Comparison of ENCODE assay signal across 11 cellular contexts in genomic region chr3:117193390-117193789, GRCh38.
A peak's percentile ranks its signal among the peaks of the same experiment; 100 is the strongest.
DNase-seq lines count a peak whose midpoint lies in the region; ATAC-seq and TF ChIP-seq lines count a peak whose summit lies in the region.
"Had no signal": no experiment of that assay in that cellular context is flagged by ENCODE, and none has a peak within 500 bp of the region (broad histone marks: within the 10 kb centered on the region; RNA-seq: fewer than 3 reads in every experiment).

No MANE protein-coding gene starts in this region.

- H3K4me1 Mint-ChIP-seq in Caco-2 (ENCODE audit: low read depth, unreplicated experiment) (no peaks in the 10 kb centered on the region), nephron (no peaks in the 10 kb centered on the region), Calu3 (ENCODE audit: low read depth, unreplicated experiment) (no peaks in the 10 kb centered on the region)

- H3K9me3 Mint-ChIP-seq in Caco-2 (ENCODE audit: unreplicated experiment) (no peaks in the 10 kb centered on the region), nephron (no peaks in the 10 kb centered on the region), Calu3 (ENCODE audit: low read depth, unreplicated experiment) (no peaks in the 10 kb centered on the region)

- CTCF ChIA-PET in Caco-2 (lab: Charles Lee) (no interaction called here), Calu3 (lab: Charles Lee) (no interaction called here)

- in situ Hi-C loops in astrocyte of the spinal cord (cut with HindIII; ENCODE audit: low sequenced_read_pairs) = no loop called here

- intact Hi-C loops in Caco-2 (cut with micrococcal nuclease; ENCODE audit: unreplicated experiment) = loop anchor here (2.0 kb wide), 2 partner anchors 45 to 135 kb away; no protein-coding TSS in a partner anchor
- intact Hi-C loops in Calu3 (cut with micrococcal nuclease; ENCODE audit: unreplicated experiment) = no loop called here

- BruUV-seq in Caco-2 (replicated peaks; lab: Mats Ljungman, UMichigan) (no TSS peak), Calu3 (replicated peaks; lab: Mats Ljungman, UMichigan) (no TSS peak)

- no peak overlapping the region for H3K27ac Mint-ChIP-seq in Caco-2 (ENCODE audit: unreplicated experiment)
- no peak overlapping the region for H3K27ac Mint-ChIP-seq in nephron
- no peak overlapping the region for H3K27ac Mint-ChIP-seq in Calu3 (ENCODE audit: unreplicated experiment)

- no peak overlapping the region for H3K4me3 Mint-ChIP-seq in Caco-2 (ENCODE audit: unreplicated experiment)
- H3K4me3 Mint-ChIP-seq in nephron = no peak overlapping the region
- H3K4me3 Mint-ChIP-seq in Calu3 (ENCODE audit: low read depth, unreplicated experiment) = no peak overlapping the region

- no peak for ATAC-seq in HG03469 (IDR thresholded peaks at IDR 0.05; ENCODE audit: unreplicated experiment)

- H3K4me1 ChIP-seq in Caco-2 = no peaks in the 10 kb centered on the region
- H3K4me1 ChIP-seq: breast epithelium had no signal

- TF ChIP-seq CTCF in Caco-2 (IDR thresholded peaks at IDR 0.05; ENCODE audit: insufficient read depth in 1 of 2, low read depth in 1 of 2, low read length in 1 of 2, severe bottlenecking in 1 of 2, unreplicated experiment in 1 of 2) (peak; percentile 30 to 38), HFF-Myc (IDR thresholded peaks at IDR 0.05; ENCODE audit: low read depth, low read length, missing control alignments) (peak; percentile 49), astrocyte of the spinal cord (IDR thresholded peaks at IDR 0.05; ENCODE audit: low read depth, low read length) (peak; percentile 28), nephron (IDR thresholded peaks at IDR 0.05; ENCODE audit: unreplicated experiment in 3 of 3) (peak; percentile 25 to 41 (median 31)), Calu3 (IDR thresholded peaks at IDR 0.05; ENCODE audit: unreplicated experiment) (no peak)

- DNase-seq in Caco-2 = peak in 1 of 2 experiments; percentile 4
- DNase-seq in HFF-Myc (ENCODE audit: extremely low read depth, low read depth) = no peak
- no peak for DNase-seq in astrocyte of the spinal cord (ENCODE audit: low read depth, low spot score)
- DNase-seq in Calu3 = no peak
- DNase-seq in NCI-H128 (lab: John Stamatoyannopoulos, UW; ENCODE audit: unreplicated experiment) = no peak
- DNase-seq: activated CD4-positive, alpha-beta T cell treated with anti-CD3 and anti-CD28 coated beads for 4 hours; erythroblast; MM.1S had no signal

- no peaks in the 10 kb centered on the region for H3K36me3 Mint-ChIP-seq in Caco-2 (ENCODE audit: insufficient read depth, unreplicated experiment)
- no peaks in the 10 kb centered on the region for H3K36me3 Mint-ChIP-seq in nephron (ENCODE audit: low read depth)
- no peaks in the 10 kb centered on the region for H3K36me3 Mint-ChIP-seq in Calu3 (ENCODE audit: insufficient read depth, unreplicated experiment)

- H3K36me3 ChIP-seq in Caco-2 (ENCODE audit: control insufficient read depth, insufficient read depth, low read length) = no peaks in the 10 kb centered on the region
- H3K36me3 ChIP-seq: breast epithelium had no signal

- H3K27me3 Mint-ChIP-seq in Caco-2 (ENCODE audit: insufficient read depth, unreplicated experiment) = no peaks in the 10 kb centered on the region
- no peaks in the 10 kb centered on the region for H3K27me3 Mint-ChIP-seq in nephron (ENCODE audit: low read depth)
- H3K27me3 Mint-ChIP-seq in Calu3 (ENCODE audit: unreplicated experiment) = no peaks in the 10 kb centered on the region

- no peaks in the 10 kb centered on the region for H3K27me3 ChIP-seq in Caco-2 (replicated peaks; ENCODE audit: control insufficient read depth, insufficient read depth, low read length)
- H3K27me3 ChIP-seq: breast epithelium had no signal

- H3K9me3 ChIP-seq in Caco-2 = no peaks in the 10 kb centered on the region
- H3K9me3 ChIP-seq: breast epithelium had no signal

- POLR2A ChIA-PET in Caco-2 (lab: Charles Lee) = no interaction called here

- H3K4me3 ChIP-seq in Caco-2 (ENCODE audit: low read depth, low read length) = no peak overlapping the region
- H3K4me3 ChIP-seq in HFF-Myc (replicated peaks; ENCODE audit: low read depth, low read length) = no peak overlapping the region
- no peak overlapping the region for H3K4me3 ChIP-seq in astrocyte of the spinal cord (ENCODE audit: low read depth, low read length)
- H3K4me3 ChIP-seq: breast epithelium had no signal
